14 cellular contexts compared by ENCODE assay signal in genomic region chr3:22585504-22585903, GRCh38.
DNase-seq lines count a peak whose midpoint lies in the region; ATAC-seq, FAIRE-seq and TF ChIP-seq lines count a peak whose summit lies in the region.
"Had no signal": no experiment of that assay in that cellular context is flagged by ENCODE, and none has a peak within 500 bp of the region (broad histone marks: within the 10 kb centered on the region; RNA-seq: fewer than 3 reads in every experiment).

No MANE protein-coding gene starts in this region.

- no peak overlapping the region for H3K4ac ChIP-seq in H1 (replicated peaks; ENCODE audit: insufficient read length, low read depth, low read length)

- H3K4me3 ChIP-seq in H1 (ENCODE audit: extremely low read depth in 1 of 4, insufficient read depth in 2 of 4, low read depth in 3 of 4, low read length in 4 of 4), result no peak overlapping the region
- H3K4me3 ChIP-seq: prostate gland, vagina had no signal

- H3K18ac ChIP-seq in H1 (ENCODE audit: extremely low read depth, low read length), result no peak overlapping the region

- POLR2A ChIA-PET in H1 (lab: Charles Lee; ENCODE audit: partially characterized antibody), result no interaction called here

- H3K9me3 ChIP-seq in H1 (ENCODE audit: insufficient read depth in 2 of 2, low read depth in 1 of 2, low read length in 1 of 2), result no peaks in the 10 kb centered on the region
- H3K9me3 ChIP-seq: prostate gland, vagina had no signal

- no peak overlapping the region for H3K23ac ChIP-seq in H1 (ENCODE audit: insufficient read length)

- no peak for TF ChIP-seq CTCF in H1 (IDR thresholded peaks at IDR 0.05; ENCODE audit: control extremely low read depth in 1 of 3, insufficient read depth in 1 of 3, low read depth in 1 of 3, low read length in 3 of 3)

- TF ChIP-seq RAD21 in H1 (IDR thresholded peaks at IDR 0.05 in 1 of 2, conservative IDR thresholded peaks at IDR 0.05 in 1 of 2; ENCODE audit: low read depth in 2 of 2, low read length in 2 of 2), result no peak

- no peak for TF ChIP-seq EP300 in H1 (IDR thresholded peaks at IDR 0.05; ENCODE audit: borderline replicate concordance in 1 of 2, low read depth in 2 of 2, low read length in 2 of 2)

- no peak overlapping the region for H4K5ac ChIP-seq in H1 (ENCODE audit: insufficient read length, low read depth, low read length)

- H3K4me1 ChIP-seq in H1 (replicated peaks in 1 of 4; ENCODE audit: control insufficient read depth in 3 of 4, insufficient read depth in 4 of 4, low read length in 3 of 4), result no peaks in the 10 kb centered on the region
- H3K4me1 ChIP-seq: prostate gland, vagina had no signal

- no peak overlapping the region for H2BK5ac ChIP-seq in H1 (ENCODE audit: low read depth, low read length)

- no peak overlapping the region for H4K91ac ChIP-seq in H1 (replicated peaks; ENCODE audit: insufficient read length, low read length)

- H3K36me3 ChIP-seq in H1 (ENCODE audit: control insufficient read depth in 2 of 4, insufficient read depth in 4 of 4, low read length in 3 of 4), result no peaks in the 10 kb centered on the region
- H3K36me3 ChIP-seq: prostate gland, vagina had no signal

- H3K9ac ChIP-seq in H1 (replicated peaks in 1 of 4; ENCODE audit: extremely low read depth in 1 of 4, low read depth in 3 of 4, low read length in 3 of 4), result no peak overlapping the region

- H2BK15ac ChIP-seq in H1 (ENCODE audit: low read length), result no peak overlapping the region

- no peaks in the 10 kb centered on the region for H4K20me1 ChIP-seq in H1 (replicated peaks in 1 of 2; ENCODE audit: control insufficient read depth in 1 of 2, insufficient read depth in 2 of 2, low read length in 2 of 2)

- no peak overlapping the region for H2AK5ac ChIP-seq in H1 (ENCODE audit: low read depth, low read length)

- no peak overlapping the region for H2BK12ac ChIP-seq in H1 (ENCODE audit: low read depth, low read length)

- ATAC-seq in activated CD4-positive, CD25-positive, alpha-beta regulatory T cell treated with anti-CD3 and anti-CD28 coated beads, Interleukin-2, amount 50 U/mL, for 24 hours, result peak; percentile 20 to 46
- ATAC-seq in GM18867 (IDR thresholded peaks at IDR 0.05; ENCODE audit: unreplicated experiment), result no peak

- 0 out of 2 replicates have a peak overlapping the region, but pooled peaks have one; percentile 27 for H2AFZ ChIP-seq in H1 (ENCODE audit: low read length)

- H2BK120ac ChIP-seq in H1 (replicated peaks; ENCODE audit: low read depth, low read length), result no peak overlapping the region

- no peak overlapping the region for H3K14ac ChIP-seq in H1 (ENCODE audit: insufficient read length)

- TF ChIP-seq POLR2A in H1 (IDR thresholded peaks at IDR 0.05; ENCODE audit: control extremely low read depth in 1 of 2, low read depth in 2 of 2, low read length in 2 of 2), result no peak

- no peaks in the 10 kb centered on the region for H3K23me2 ChIP-seq in H1 (ENCODE audit: low read depth, low read length)

- H3K79me2 ChIP-seq in H1 (ENCODE audit: control insufficient read depth in 1 of 2, insufficient read depth in 2 of 2, low read length in 2 of 2), result no peaks in the 10 kb centered on the region

- DNase-seq in activated CD4-positive, CD25-positive, alpha-beta regulatory T cell (lab: John Stamatoyannopoulos, UW), result no peak
- DNase-seq in OCI-M1 (lab: John Stamatoyannopoulos, UW), result peak; percentile 92
- DNase-seq in H1 (ENCODE audit: low read depth in 1 of 2, low spot score in 2 of 2), result no peak
- DNase-seq in renal cortical epithelial cell (ENCODE audit: low read depth), result peak; percentile 79
- no peak for DNase-seq in NCI-H2029 treated with DMSO at 0.1 percent for 48 hours (lab: John Stamatoyannopoulos, UW)
- no peak for DNase-seq in mucosa of gallbladder (ENCODE audit: low spot score)
- DNase-seq: ACHN; activated CD4-positive, alpha-beta T cell treated with anti-CD3 and anti-CD28 coated beads for 4 hours; H9; stimulated activated CD4-positive, alpha-beta T cell treated with anti-CD3 and anti-CD28 coated beads, Interleukin-1b, Interleukin-23, amount 100 ng/mL, for 48 hours had no signal

- no peak overlapping the region for H2BK20ac ChIP-seq in H1 (ENCODE audit: low read length)

- no peak for FAIRE-seq in H1 (lab: Jason Lieb, UNC)

- no peak overlapping the region for H3K27ac ChIP-seq in H1 (ENCODE audit: low read depth, low read length)
- H3K27ac ChIP-seq: prostate gland, vagina had no signal

- no peaks in the 10 kb centered on the region for H3K27me3 ChIP-seq in H1 (replicated peaks in 1 of 4; ENCODE audit: control insufficient read depth in 3 of 4, extremely low read depth in 1 of 4, insufficient read depth in 3 of 4, low read length in 3 of 4)
- H3K27me3 ChIP-seq: vagina had no signal

- no peak overlapping the region for H4K8ac ChIP-seq in H1 (ENCODE audit: extremely low read depth, insufficient read depth, low read length)

- CTCF ChIA-PET in H1 (lab: Charles Lee; ENCODE audit: partially characterized antibody), result interaction anchor here (1.0 to 1.5 kb wide), 2 partner anchors 12 to 40 kb away, joined by 3 read pairs; no protein-coding TSS in a partner anchor

- WGBS in H1 (ENCODE audit: extremely low coverage in 1 of 2, insufficient coverage in 1 of 2, insufficient read length in 1 of 2, insufficient replicate concordance in 2 of 2, low coverage in 1 of 2, low lambda C conversion rate in 2 of 2, missing lambda C conversion rate in 1 of 2), 2 experiments, result 97% methylated on average over 2 of the region's 2 CpGs; no CpG with 5 or more reads in 1 of the 2 experiments

- no peaks in the 10 kb centered on the region for H3K79me1 ChIP-seq in H1 (ENCODE audit: low read depth, low read length)

- no peak overlapping the region for H3K56ac ChIP-seq in H1 (replicated peaks; ENCODE audit: insufficient read length, low read depth, low read length)

- H3K4me2 ChIP-seq in H1 (ENCODE audit: insufficient read depth in 1 of 2, low read depth in 2 of 2, low read length in 2 of 2), result no peak overlapping the region

TF ChIP-seq in H1, 55 proteins besides CTCF, POLR2A, EP300 and RAD21:
- TF ChIP-seq CHD1 (IDR thresholded peaks at IDR 0.05; ENCODE audit: low read depth, low read length), result no peak
- no peak for TF ChIP-seq POU5F1 (IDR thresholded peaks at IDR 0.05; ENCODE audit: low read depth, low read length)
- no peak for TF ChIP-seq CREB1 (IDR thresholded peaks at IDR 0.05)
- TF ChIP-seq SP2 (IDR thresholded peaks at IDR 0.05; ENCODE audit: low read length), result no peak
- no peak for TF ChIP-seq CBX5 (IDR thresholded peaks at IDR 0.05; ENCODE audit: low read depth, low read length)
- no peak for TF ChIP-seq JUND (IDR thresholded peaks at IDR 0.05; ENCODE audit: low read length)
- no peak for TF ChIP-seq SRF (IDR thresholded peaks at IDR 0.05; ENCODE audit: low read depth, low read length)
- TF ChIP-seq CTBP2 (IDR thresholded peaks at IDR 0.05; ENCODE audit: borderline replicate concordance, insufficient read depth, insufficient read length, low read length), result no peak
- no peak for TF ChIP-seq KDM5A (IDR thresholded peaks at IDR 0.05; ENCODE audit: low read length)
- no peak for TF ChIP-seq TAF7 (optimal IDR thresholded peaks at IDR 0.05; ENCODE audit: borderline replicate concordance, low read depth, low read length)
- TF ChIP-seq SAP30 (IDR thresholded peaks at IDR 0.05; ENCODE audit: insufficient read depth, insufficient replicate concordance, low read length), result no peak
- no peak for TF ChIP-seq GABPA (IDR thresholded peaks at IDR 0.05; ENCODE audit: borderline replicate concordance, insufficient read depth, low read length)
- TF ChIP-seq RXRA (IDR thresholded peaks at IDR 0.05; ENCODE audit: insufficient read depth, low read depth, low read length), result no peak
- no peak for TF ChIP-seq PHF8 (conservative IDR thresholded peaks at IDR 0.05; ENCODE audit: low read depth, low read length)
- no peak for TF ChIP-seq SIN3A (conservative IDR thresholded peaks at IDR 0.05 in 1 of 2, IDR thresholded peaks at IDR 0.05 in 1 of 2; ENCODE audit: low read depth in 1 of 2, low read length in 2 of 2)
- TF ChIP-seq ZNF274 (IDR thresholded peaks at IDR 0.05; ENCODE audit: borderline replicate concordance, extremely low read depth, low read length), result no peak
- no peak for TF ChIP-seq RBBP5 (IDR thresholded peaks at IDR 0.05; ENCODE audit: borderline replicate concordance, low read depth, low read length)
- no peak for TF ChIP-seq ATF3 (IDR thresholded peaks at IDR 0.05; ENCODE audit: insufficient read depth, low read depth, low read length)
- TF ChIP-seq HDAC6 (IDR thresholded peaks at IDR 0.05; ENCODE audit: low read depth, low read length), result no peak
- TF ChIP-seq TEAD4 (IDR thresholded peaks at IDR 0.05; ENCODE audit: low read depth, low read length), result no peak

Comparison
In these comparisons a context has a peak if more than half of its experiments do, and no peak if none do; other contexts are left out.
1. DNase-seq: peak in OCI-M1 (single experiment) and renal cortical epithelial cell (single experiment); none in activated CD4-positive, CD25-positive, alpha-beta regulatory T cell (0 of 4), H1 (0 of 2), NCI-H2029 treated with DMSO at 0.1 percent for 48 hours (single experiment) and mucosa of gallbladder (single experiment).